ENCODE assay signal across 31 cellular contexts in the genomic region with DNA sequence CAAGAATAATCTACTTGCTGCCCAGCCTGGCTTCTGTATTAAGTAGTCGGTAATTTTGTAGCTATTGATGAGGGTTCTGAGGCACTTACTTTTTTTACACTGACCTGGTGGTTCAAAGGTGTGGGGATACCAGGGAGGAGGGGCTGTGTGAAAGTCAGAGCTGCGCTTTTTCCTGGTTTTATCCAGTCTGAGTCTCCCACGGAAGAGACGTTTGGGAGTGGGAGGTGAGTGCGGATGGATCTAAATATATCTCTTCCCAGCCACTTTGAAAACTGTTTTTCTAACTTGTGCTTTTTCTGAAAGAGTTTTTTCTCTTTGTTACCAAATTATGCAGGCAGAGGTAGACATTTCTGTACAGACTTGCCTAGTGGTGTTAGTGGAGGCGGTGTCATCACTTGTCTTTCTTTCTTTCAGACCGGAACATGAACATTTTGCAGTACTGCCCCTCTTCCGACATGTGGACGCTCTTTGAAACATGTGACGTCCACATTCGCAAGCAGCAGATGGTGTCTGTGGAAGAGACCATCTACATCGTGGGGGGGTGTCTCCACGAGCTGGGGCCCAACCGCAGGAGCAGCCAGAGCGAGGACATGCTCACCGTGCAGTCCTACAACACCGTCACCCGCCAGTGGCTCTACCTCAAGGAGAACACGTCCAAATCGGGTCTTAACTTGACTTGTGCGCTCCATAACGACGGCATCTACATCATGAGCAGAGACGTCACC. TPM values are rescaled to one million over a fixed set of nuclear protein-coding genes. Genes with fewer than 3 reads are reported as not detected.
"Had no signal": no experiment of that assay in that cellular context is flagged by ENCODE, and none has a peak within 500 bp of the region (broad histone marks: within the 10 kb centered on the region; RNA-seq: fewer than 3 reads in every experiment).

No MANE protein-coding gene starts in this region.

- ATAC-seq: foreskin keratinocyte; gastroesophageal sphincter; heart right ventricle; mucosa of descending colon; natural killer cell treated with Interleukin-12 subunit alpha and Interleukin-12 subunit beta and Interleukin-15 and Interleukin-18, amount 100 ng/mL, for 72 hours; right cardiac atrium; stimulated activated memory B cell treated with anti-CD40 and anti-IgM and Interleukin-4, amounts not matched to agents 10 μg/mL and 1 μg/mL and 100 μg/mL, for 72 hours; stimulated activated naive CD8-positive, alpha-beta T cell treated with anti-CD3 and anti-CD28 coated beads, Interleukin-15, Interleukin-2, amounts not matched to agents 100 U/mL and 50 U/mL, for 24 hours had no signal

- H3K27me3 ChIP-seq: esophagus muscularis mucosa, foreskin keratinocyte, gastroesophageal sphincter, heart right ventricle, spleen, tibial nerve, upper lobe of left lung had no signal

- FAIRE-seq: colon, endothelial cell of umbilical vein, islet of Langerhans, urothelium cell line had no signal

- H3K4me3 ChIP-seq: esophagus muscularis mucosa, gastroesophageal sphincter, heart right ventricle, lung, mucosa of descending colon, prostate gland, skin epidermis, spleen, thoracic aorta, tibial nerve, upper lobe of left lung had no signal

- DNase-seq: effector CD8-positive, alpha-beta T cell; foreskin keratinocyte; heart right ventricle; hippocampal formation; mucosa of descending colon; naive B cell; right cardiac atrium; spleen; stimulated activated CD4-positive, alpha-beta T cell treated with anti-CD3 and anti-CD28 coated beads, Interleukin-4, amount 100 ng/mL, for 4 hours; stimulated activated naive CD8-positive, alpha-beta T cell treated with anti-CD3 and anti-CD28 coated beads, Interleukin-15, Interleukin-2, amounts not matched to agents 100 U/mL and 50 U/mL, for 24 hours; substantia nigra had no signal

- H3K27ac ChIP-seq: esophagus muscularis mucosa, foreskin keratinocyte, gastroesophageal sphincter, heart right ventricle, prostate gland, skin epidermis, spleen, thoracic aorta, tibial nerve, upper lobe of left lung had no signal

- H3K4me1 ChIP-seq: foreskin keratinocyte, gastroesophageal sphincter, heart right ventricle, prostate gland, spleen, upper lobe of left lung had no signal

- H3K9me3 ChIP-seq: esophagus muscularis mucosa, gastroesophageal sphincter, heart right ventricle, mucosa of descending colon, prostate gland, spleen, thoracic aorta, tibial nerve, upper lobe of left lung had no signal

RNA-seq across cellular contexts. Expression of a gene that starts 17.4 kb away (rescaled TPM):
- total RNA-seq: endothelial cell of umbilical vein; epithelial cell of proximal tubule; gastroesophageal sphincter; heart right ventricle; liver; lung; mucosa of descending colon; natural killer cell treated with Interleukin-12 subunit alpha and Interleukin-12 subunit beta and Interleukin-15 and Interleukin-18, amount 100 ng/mL, for 72 hours; neural crest cell; osteocyte; prostate gland; renal cortical epithelial cell; right cardiac atrium; spleen; thoracic aorta; upper lobe of left lung had no signal
- polyA plus RNA-seq: endothelial cell of umbilical vein, fibroblast of lung, heart right ventricle, liver, lung, right cardiac atrium had no signal
